In genomic region chr2:142989276-142990204, GRCh38 we compare ENCODE assay signal across 8 cellular contexts.
A peak's percentile ranks its signal among the peaks of the same experiment; 100 is the strongest.
DNase-seq lines count a peak whose midpoint lies in the region; ATAC-seq and TF ChIP-seq lines count a peak whose summit lies in the region.

No MANE protein-coding gene starts in this region.

- CTCF ChIA-PET in OCI-LY7 (lab: Charles Lee; ENCODE audit: unreplicated experiment), result interaction anchor here (0.5 kb wide), 1 partner anchor 43 kb away, joined by 4 read pairs; no protein-coding TSS in a partner anchor

- H3K9me3 ChIP-seq in OCI-LY7 (ENCODE audit: low read length), result no peaks in the 10 kb centered on the region
- no peaks in the 10 kb centered on the region for H3K9me3 ChIP-seq in psoas muscle

- DNase-seq in DMS153 (lab: John Stamatoyannopoulos, UW) (peak; percentile 20), OCI-LY7 (ENCODE audit: low spot score) (peak; percentile 43), psoas muscle (no peak)
- no peak for DNase-seq in activated CD4-positive, alpha-beta T cell treated with anti-CD3 and anti-CD28 coated beads for 4 hours
- no peak for DNase-seq in activated CD4-positive, alpha-beta T cell treated with anti-CD3 and anti-CD28 coated beads, Interleukin-2, amount 50 U/mL, for 4 hours

- intact Hi-C loops in OCI-LY7 (cut with micrococcal nuclease; ENCODE audit: unreplicated experiment) (loop anchor here (10.0 kb wide), 1 partner anchor 305 kb away; no protein-coding TSS in a partner anchor), psoas muscle (cut with DNase I) (no loop called here)

- no peaks in the 10 kb centered on the region for H4K20me1 ChIP-seq in OCI-LY7 (ENCODE audit: insufficient read depth, low read length)

- peak overlapping the region; percentile 40; the same call in 1 of the 2 replicates for H2AFZ ChIP-seq in OCI-LY7 (ENCODE audit: low read length)

- H3K27ac ChIP-seq in OCI-LY7 (ENCODE audit: low read depth, low read length, poor library complexity, severe bottlenecking) (no peak overlapping the region), psoas muscle (no peak overlapping the region)

- no peaks in the 10 kb centered on the region for H3K79me2 ChIP-seq in OCI-LY7 (ENCODE audit: insufficient read depth, low read depth, low read length)

- no TSS peak for BruUV-seq in OCI-LY7 (replicated peaks; lab: Mats Ljungman, UMichigan)

- H3K27me3 ChIP-seq in psoas muscle (ENCODE audit: insufficient read depth in 3 of 3, low read length in 2 of 3), result no peaks in the 10 kb centered on the region

- no peaks in the 10 kb centered on the region for H3K9me2 ChIP-seq in OCI-LY7 (ENCODE audit: insufficient read depth, low read length)

- H3K36me3 ChIP-seq in OCI-LY7 (ENCODE audit: insufficient read depth, low read length) (no peaks in the 10 kb centered on the region), psoas muscle (ENCODE audit: insufficient read depth in 1 of 2, low read depth in 1 of 2) (no peaks in the 10 kb centered on the region)

- H3K4me3 ChIP-seq in OCI-LY7 (ENCODE audit: low read depth, low read length, poor library complexity, severe bottlenecking) (no peak overlapping the region), psoas muscle (no peak overlapping the region)

- WGBS in psoas muscle, 3 donors, result 38 to 42% (median 42%) methylated on average over 5 of the region's 5 CpGs

- peak; percentile 70 for ATAC-seq in GM19372 (IDR thresholded peaks at IDR 0.05; ENCODE audit: low read depth, unreplicated experiment)
- peak; percentile 83 for ATAC-seq in HG03432 (IDR thresholded peaks at IDR 0.05; ENCODE audit: unreplicated experiment)
- peak; percentile 53 for ATAC-seq in esophagus mucosa
- no peak for ATAC-seq in psoas muscle

- POLR2A ChIA-PET in OCI-LY7 (lab: Charles Lee), result interaction anchor here (0.7 kb wide), 1 partner anchor 1107 kb away, joined by 3 read pairs; no protein-coding TSS in a partner anchor

- H3K4me1 ChIP-seq in OCI-LY7 (ENCODE audit: insufficient read depth, low read length, poor library complexity, severe bottlenecking), result no peaks in the 10 kb centered on the region
- no peaks in the 10 kb centered on the region for H3K4me1 ChIP-seq in psoas muscle

- no peak overlapping the region for H3K4me2 ChIP-seq in OCI-LY7 (ENCODE audit: low read length)

- peak; percentile 86 for TF ChIP-seq CTCF in OCI-LY7 (conservative IDR thresholded peaks at IDR 0.05; ENCODE audit: low read length)
- TF ChIP-seq CTCF in psoas muscle (IDR thresholded peaks at IDR 0.05), result peak; percentile 44

Comparison
In these comparisons a context has a peak if more than half of its experiments do, and no peak if none do; other contexts are left out.
1. DNase-seq: peak in DMS153 (single experiment) and OCI-LY7 (single experiment); none in psoas muscle (0 of 2), activated CD4-positive, alpha-beta T cell treated with anti-CD3 and anti-CD28 coated beads for 4 hours (0 of 2) and activated CD4-positive, alpha-beta T cell treated with anti-CD3 and anti-CD28 coated beads, Interleukin-2, amount 50 U/mL, for 4 hours (0 of 2).
2. ATAC-seq: peak in GM19372 (single experiment), HG03432 (single experiment) and esophagus mucosa (single experiment); none in psoas muscle (0 of 4).